Comparison of ENCODE assay signal across 17 cellular contexts in genomic region chr3:16236856-16237393, GRCh38. TPM values are rescaled to one million over a fixed set of nuclear protein-coding genes. Genes with fewer than 3 reads are reported as not detected.
A peak's percentile ranks its signal among the peaks of the same experiment; 100 is the strongest.
DNase-seq lines count a peak whose midpoint lies in the region; ATAC-seq, FAIRE-seq and TF ChIP-seq lines count a peak whose summit lies in the region.
"Had no signal": no experiment of that assay in that cellular context is flagged by ENCODE, and none has a peak within 500 bp of the region (broad histone marks: within the 10 kb centered on the region; RNA-seq: fewer than 3 reads in every experiment).

No MANE protein-coding gene starts in this region.

- H3K9ac ChIP-seq in astrocyte (ENCODE audit: low read length): no peak overlapping the region

- POLR2A ChIA-PET in RWPE1 (lab: Yijun Ruan, JAX; ENCODE audit: low non-redundant PET): no interaction called here

- no peaks in the 10 kb centered on the region for H3K9me3 Mint-ChIP-seq in astrocyte (ENCODE audit: unreplicated experiment)
- H3K9me3 Mint-ChIP-seq in stimulated activated naive CD8-positive, alpha-beta T cell treated with anti-CD3 and anti-CD28 coated beads, Interleukin-15, amount 100 ng/mL, for 72 hours: no peaks in the 10 kb centered on the region
- H3K9me3 Mint-ChIP-seq: GM23338 had no signal

- H3K4me2 ChIP-seq in astrocyte (ENCODE audit: low read length): no peak overlapping the region
- H3K4me2 ChIP-seq: GM23338 had no signal

- H3K4me3 Mint-ChIP-seq in astrocyte (ENCODE audit: unreplicated experiment): no peak overlapping the region
- H3K4me3 Mint-ChIP-seq in stimulated activated naive CD8-positive, alpha-beta T cell treated with anti-CD3 and anti-CD28 coated beads, Interleukin-15, amount 100 ng/mL, for 72 hours: no peak overlapping the region
- H3K4me3 Mint-ChIP-seq: GM23338 had no signal

- intact Hi-C loops in left ventricle myocardium inferior (cut with micrococcal nuclease): no loop called here
- intact Hi-C loops in testis (cut with DNase I; ENCODE audit: low total_unique reads): no loop called here

- H2AFZ ChIP-seq in astrocyte (ENCODE audit: low read depth, low read length): no peak overlapping the region
- H2AFZ ChIP-seq: GM23338 had no signal

- peaks cover 4% of the 10 kb centered on the region for H3K36me3 Mint-ChIP-seq in astrocyte (ENCODE audit: low read depth, unreplicated experiment)

- H4K20me1 ChIP-seq in astrocyte (ENCODE audit: insufficient read depth, low read length): no peaks in the 10 kb centered on the region

- DNase-seq in astrocyte (ENCODE audit: low read depth): peak; percentile 56
- DNase-seq in epithelial cell of esophagus (ENCODE audit: low read depth): peak; percentile 30
- DNase-seq in left ventricle myocardium inferior: no peak
- peak; percentile 52 for DNase-seq in testis
- DNase-seq in RWPE1 (ENCODE audit: low spot score): no peak
- no peak for DNase-seq in WERI-Rb-1
- no peak for DNase-seq in stimulated activated naive CD8-positive, alpha-beta T cell treated with anti-CD3 and anti-CD28 coated beads, Interleukin-15, amount 100 ng/mL, for 72 hours
- DNase-seq: NCI-H1105 treated with DMSO at 0.1 percent for 48 hours, NCI-H1694, NCI-H2081 treated with DMSO at 0.1 percent for 48 hours, NCI-H510A treated with DMSO at 0.1 percent for 48 hours, NCI-H774 had no signal

- WGBS in testis, 2 donors: 36 to 39% methylated on average over 3 of the region's 3 CpGs

- TF ChIP-seq CTCF in astrocyte (IDR thresholded peaks at IDR 0.05; ENCODE audit: insufficient read depth, low read depth, low read length) (no peak), epithelial cell of esophagus (IDR thresholded peaks at IDR 0.05; ENCODE audit: insufficient read depth, low read depth, low read length, missing control alignments) (no peak), left ventricle myocardium inferior (IDR thresholded peaks at IDR 0.05; ENCODE audit: borderline replicate concordance) (no peak), testis (IDR thresholded peaks at IDR 0.05) (no peak), RWPE1 (conservative IDR thresholded peaks at IDR 0.05; ENCODE audit: low read depth) (no peak), WERI-Rb-1 (IDR thresholded peaks at IDR 0.05; ENCODE audit: low read depth, low read length) (no peak)

- H3K79me2 ChIP-seq in astrocyte (ENCODE audit: insufficient read depth, low read length): no peaks in the 10 kb centered on the region

- H3K27ac ChIP-seq in astrocyte (ENCODE audit: low read depth, low read length): no peak overlapping the region
- peak overlapping the region; percentile 34 for H3K27ac ChIP-seq in left ventricle myocardium inferior (replicated peaks)
- peak overlapping the region; percentile 12 to 68 for H3K27ac ChIP-seq in testis
- H3K27ac ChIP-seq in RWPE1: no peak overlapping the region
- H3K27ac ChIP-seq in WERI-Rb-1: no peak overlapping the region
- H3K27ac ChIP-seq: C4-2B had no signal

- H3K4me1 ChIP-seq in astrocyte (ENCODE audit: insufficient read depth, low read length) (peaks cover 4% of the 10 kb centered on the region), left ventricle myocardium inferior (peaks cover 36% of the 10 kb centered on the region), testis (peaks cover 10% of the 10 kb centered on the region)

- H3K36me3 ChIP-seq in astrocyte (ENCODE audit: insufficient read depth, low read length): no peaks in the 10 kb centered on the region
- H3K36me3 ChIP-seq in left ventricle myocardium inferior: no peaks in the 10 kb centered on the region
- H3K36me3 ChIP-seq in testis (ENCODE audit: low read depth, missing control alignments): no peaks in the 10 kb centered on the region
- H3K36me3 ChIP-seq in WERI-Rb-1: no peaks in the 10 kb centered on the region

- peaks cover 3% of the 10 kb centered on the region for H3K27me3 Mint-ChIP-seq in astrocyte (ENCODE audit: low read depth, unreplicated experiment)
- no peaks in the 10 kb centered on the region for H3K27me3 Mint-ChIP-seq in stimulated activated naive CD8-positive, alpha-beta T cell treated with anti-CD3 and anti-CD28 coated beads, Interleukin-15, amount 100 ng/mL, for 72 hours

- CTCF ChIA-PET in RWPE1 (lab: Yijun Ruan, JAX): no interaction called here

- no peak for ATAC-seq in stimulated activated naive CD8-positive, alpha-beta T cell treated with anti-CD3 and anti-CD28 coated beads, Interleukin-15, amount 100 ng/mL, for 72 hours
- ATAC-seq: GM23338 had no signal

- H3K4me3 ChIP-seq in astrocyte (ENCODE audit: insufficient read depth, low read depth, low read length): no peak overlapping the region
- H3K4me3 ChIP-seq in epithelial cell of esophagus (ENCODE audit: low read length): no peak overlapping the region
- H3K4me3 ChIP-seq in left ventricle myocardium inferior: no peak overlapping the region
- no peak overlapping the region for H3K4me3 ChIP-seq in testis
- no peak overlapping the region for H3K4me3 ChIP-seq in WERI-Rb-1 (ENCODE audit: low read depth, low read length)
- H3K4me3 ChIP-seq: GM23338 had no signal

- FAIRE-seq in astrocyte (lab: Jason Lieb, UNC): no peak
- FAIRE-seq: D721Med, GM12892, GM18507 had no signal

- H3K9me3 ChIP-seq in astrocyte (ENCODE audit: insufficient read depth, low read depth, low read length) (no peaks in the 10 kb centered on the region), left ventricle myocardium inferior (replicated peaks) (no peaks in the 10 kb centered on the region), testis (no peaks in the 10 kb centered on the region), WERI-Rb-1 (ENCODE audit: severe bottlenecking) (peaks cover 11% of the 10 kb centered on the region)

- no peak overlapping the region for H3K27ac Mint-ChIP-seq in astrocyte (ENCODE audit: unreplicated experiment)
- H3K27ac Mint-ChIP-seq in stimulated activated naive CD8-positive, alpha-beta T cell treated with anti-CD3 and anti-CD28 coated beads, Interleukin-15, amount 100 ng/mL, for 72 hours: no peak overlapping the region
- H3K27ac Mint-ChIP-seq: GM23338 had no signal

- H3K4me1 Mint-ChIP-seq in astrocyte (ENCODE audit: low read depth, unreplicated experiment): no peaks in the 10 kb centered on the region
- peaks cover 9% of the 10 kb centered on the region for H3K4me1 Mint-ChIP-seq in stimulated activated naive CD8-positive, alpha-beta T cell treated with anti-CD3 and anti-CD28 coated beads, Interleukin-15, amount 100 ng/mL, for 72 hours
- H3K4me1 Mint-ChIP-seq: GM23338 had no signal

- H3K27me3 ChIP-seq in astrocyte (ENCODE audit: insufficient read depth, low read length) (no peaks in the 10 kb centered on the region), left ventricle myocardium inferior (ENCODE audit: low read depth) (no peaks in the 10 kb centered on the region), testis (no peaks in the 10 kb centered on the region), WERI-Rb-1 (ENCODE audit: insufficient read depth, low read depth, severe bottlenecking) (no peaks in the 10 kb centered on the region)

- no peak for TF ChIP-seq POLR2A in testis (IDR thresholded peaks at IDR 0.05)

RNA-seq across cellular contexts. Expression of gene DPH3, which starts 27.8 kb away (rescaled TPM):
- total RNA-seq in astrocyte: 55.3 and 61.5 TPM in 2 replicates
- total RNA-seq in left ventricle myocardium inferior: 25.9 TPM
- total RNA-seq in testis: 10 to 100 TPM; 14.6 to 14.7 TPM
- 23.6 TPM for polyA plus RNA-seq in testis (ENCODE audit: insufficient read depth, low read depth, low replicate concordance)

RNA-seq across cellular contexts. Expression of gene OXNAD1, which starts 28.1 kb away (rescaled TPM):
- total RNA-seq in astrocyte (10.5 and 10.6 TPM in 2 replicates), left ventricle myocardium inferior (20.2 TPM), testis (10 to 100 TPM; 27.3 to 31.2 TPM)
- polyA plus RNA-seq in testis (ENCODE audit: insufficient read depth, low read depth, low replicate concordance): 11.8 TPM

Comparison
In these comparisons a context has a peak if more than half of its experiments do, and no peak if none do; other contexts are left out.
1. DNase-seq: peak in astrocyte (single experiment), epithelial cell of esophagus (single experiment) and testis (single experiment); none in left ventricle myocardium inferior (single experiment), RWPE1 (single experiment), WERI-Rb-1 (single experiment) and stimulated activated naive CD8-positive, alpha-beta T cell treated with anti-CD3 and anti-CD28 coated beads, Interleukin-15, amount 100 ng/mL, for 72 hours (0 of 2).
2. H3K27ac ChIP-seq: peak in left ventricle myocardium inferior (single experiment) and testis (2 of 2); none in astrocyte (single experiment), RWPE1 (single experiment) and WERI-Rb-1 (single experiment).